8 cellular contexts compared by ENCODE assay signal in the genomic region with DNA sequence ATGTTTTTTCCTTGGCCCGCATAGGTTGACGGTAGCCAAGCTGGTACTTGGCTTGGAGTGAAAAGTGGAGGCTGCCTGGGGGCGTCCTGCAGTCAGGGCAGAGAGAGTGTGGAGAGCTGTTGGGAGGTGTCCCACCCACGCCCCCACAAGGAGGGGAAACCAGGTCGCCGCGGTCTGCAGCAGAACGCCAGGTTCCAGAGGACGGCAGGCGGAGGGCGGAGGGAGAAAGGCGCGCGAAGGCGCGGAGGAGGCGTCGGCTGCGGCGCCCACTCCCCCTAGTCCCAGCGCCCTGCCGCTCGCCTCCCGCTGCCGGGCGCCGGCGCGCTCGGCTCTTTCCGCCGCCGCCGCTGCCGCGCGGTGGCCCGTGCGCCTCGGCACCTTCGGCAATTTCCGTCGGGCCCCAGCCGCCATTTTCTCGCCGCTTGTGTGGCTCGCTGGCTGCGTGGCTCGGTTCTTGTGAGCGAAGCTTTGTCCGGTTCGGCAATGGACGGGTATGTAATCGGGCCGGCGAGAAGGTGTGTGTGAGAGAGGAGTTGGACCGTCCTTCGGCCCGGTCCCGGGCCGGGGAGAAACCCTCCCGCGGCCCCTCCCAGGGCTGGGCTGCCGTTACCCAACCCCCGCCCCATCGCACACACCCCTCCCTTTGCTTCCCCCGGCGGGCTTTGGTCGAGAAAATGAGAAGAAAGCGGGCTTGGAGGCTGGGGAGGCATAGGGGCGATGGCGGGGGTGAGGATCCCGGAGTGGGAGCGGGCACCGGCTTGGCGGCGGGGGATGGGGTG. TPM values are rescaled to one million over a fixed set of nuclear protein-coding genes. Genes with fewer than 3 reads are reported as not detected.
DNase-seq lines count a peak whose midpoint lies in the region; ATAC-seq and TF ChIP-seq lines count a peak whose summit lies in the region.

A gene with protein sequence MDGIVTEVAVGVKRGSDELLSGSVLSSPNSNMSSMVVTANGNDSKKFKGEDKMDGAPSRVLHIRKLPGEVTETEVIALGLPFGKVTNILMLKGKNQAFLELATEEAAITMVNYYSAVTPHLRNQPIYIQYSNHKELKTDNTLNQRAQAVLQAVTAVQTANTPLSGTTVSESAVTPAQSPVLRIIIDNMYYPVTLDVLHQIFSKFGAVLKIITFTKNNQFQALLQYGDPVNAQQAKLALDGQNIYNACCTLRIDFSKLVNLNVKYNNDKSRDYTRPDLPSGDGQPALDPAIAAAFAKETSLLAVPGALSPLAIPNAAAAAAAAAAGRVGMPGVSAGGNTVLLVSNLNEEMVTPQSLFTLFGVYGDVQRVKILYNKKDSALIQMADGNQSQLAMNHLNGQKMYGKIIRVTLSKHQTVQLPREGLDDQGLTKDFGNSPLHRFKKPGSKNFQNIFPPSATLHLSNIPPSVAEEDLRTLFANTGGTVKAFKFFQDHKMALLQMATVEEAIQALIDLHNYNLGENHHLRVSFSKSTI (plus strand): TSS at position 403 of the 779 bp plus-strand sequence. CDS start 81 bp downstream, at position 484.

- peaks cover 40% of the 10 kb centered on the region for H3K79me2 ChIP-seq in OCI-LY3 (ENCODE audit: low read length)

- peak within 1 kb of the TSS; percentile 92 for H3K4me2 ChIP-seq in OCI-LY3 (ENCODE audit: low read length)

- H3K4me3 ChIP-seq in OCI-LY3 (ENCODE audit: low read length) (peak within 1 kb of the TSS; percentile 96), epithelial cell of proximal tubule (ENCODE audit: low read depth, low read length) (peak within 1 kb of the TSS; percentile 99)

- H3K36me3 ChIP-seq in OCI-LY3 (replicated peaks; ENCODE audit: low read depth, low read length), result peaks cover 9% of the 10 kb centered on the region

- TF ChIP-seq CTCF in OCI-LY3 (IDR thresholded peaks at IDR 0.05; ENCODE audit: low read depth, low read length), result no peak
- TF ChIP-seq CTCF in epithelial cell of proximal tubule (conservative IDR thresholded peaks at IDR 0.05; ENCODE audit: low read depth, low read length), result no peak

- peak; percentile 95 for ATAC-seq in GM21423 (IDR thresholded peaks at IDR 0.05; ENCODE audit: unreplicated experiment)

- no peaks in the 10 kb centered on the region for H3K27me3 ChIP-seq in OCI-LY3 (ENCODE audit: low read depth, low read length)

- H2AFZ ChIP-seq in OCI-LY3 (ENCODE audit: low read depth, low read length), result peak within 1 kb of the TSS; percentile 96

- DNase-seq in DMS 273 (lab: John Stamatoyannopoulos, UW; ENCODE audit: unreplicated experiment) (peak; percentile 95), HUDEP-2 (lab: John Stamatoyannopoulos, UW; ENCODE audit: unreplicated experiment in 76 of 76) (peak in 67 of 76 experiments; percentile 6 to 78 (median 56)), activated T-cell treated with anti-CD3 and anti-CD28 coated beads for 4 hours (peak; percentile 68), epithelial cell of proximal tubule (ENCODE audit: low read depth) (no peak), mucosa of gallbladder (ENCODE audit: low spot score) (peak; percentile 82)
- peak; percentile 50 to 51 for DNase-seq in stimulated activated CD8-positive, alpha-beta memory T cell treated with anti-CD3 and anti-CD28 coated beads, Interleukin-4, amount 100 ng/mL, for 4 hours (ENCODE audit: low read depth in 2 of 2, low spot score in 1 of 2)

- H4K20me1 ChIP-seq in OCI-LY3 (ENCODE audit: insufficient read depth, low read length), result peaks cover 8% of the 10 kb centered on the region; the same call in 1 of the 2 replicates

- H3K27ac ChIP-seq in OCI-LY3 (ENCODE audit: low read length), result peak within 1 kb of the TSS; percentile 56

- H3K9ac ChIP-seq in OCI-LY3 (ENCODE audit: low read length), result peak within 1 kb of the TSS; percentile 79

- peaks cover 20% of the 10 kb centered on the region for H3K4me1 ChIP-seq in OCI-LY3 (ENCODE audit: low read length)

- no peaks in the 10 kb centered on the region for H3K9me3 ChIP-seq in OCI-LY3 (ENCODE audit: insufficient read depth, low read length)

RNA-seq across cellular contexts. Expression of the gene that starts here (rescaled TPM):
- total RNA-seq in epithelial cell of proximal tubule (18.8 and 27.3 TPM in 2 replicates), mucosa of gallbladder (24.5 TPM)
